In genomic region chr17:2264023-2264860, GRCh38 we compare ENCODE assay signal across 11 cellular contexts. TPM values are rescaled to one million over a fixed set of nuclear protein-coding genes. Genes with fewer than 3 reads are reported as not detected.
A peak's percentile ranks its signal among the peaks of the same experiment; 100 is the strongest.
DNase-seq lines count a peak whose midpoint lies in the region; ATAC-seq and TF ChIP-seq lines count a peak whose summit lies in the region.
"Had no signal": no experiment of that assay in that cellular context is flagged by ENCODE, and none has a peak within 500 bp of the region (broad histone marks: within the 10 kb centered on the region; RNA-seq: fewer than 3 reads in every experiment).

No MANE protein-coding gene starts in this region.

- peak overlapping the region; percentile 33 for H3K4me3 ChIP-seq in CD4-positive, CD25-positive, alpha-beta regulatory T cell (ENCODE audit: low read depth, low read length)
- peak overlapping the region; percentile 72 for H3K4me3 ChIP-seq in Loucy (ENCODE audit: low read length, poor library complexity, severe bottlenecking)

- peaks cover 61% of the 10 kb centered on the region for H3K79me2 ChIP-seq in Loucy (ENCODE audit: insufficient read depth, low read length)

- ATAC-seq in CD4-positive, CD25-positive, alpha-beta regulatory T cell (ENCODE audit: low read depth in 2 of 2): no peak
- ATAC-seq in GM19452 (IDR thresholded peaks at IDR 0.05; ENCODE audit: unreplicated experiment): no peak
- ATAC-seq in GM18520 (IDR thresholded peaks at IDR 0.05; ENCODE audit: unreplicated experiment): no peak
- ATAC-seq in HG03342 (IDR thresholded peaks at IDR 0.05; ENCODE audit: unreplicated experiment): no peak

- DNase-seq in CD4-positive, CD25-positive, alpha-beta regulatory T cell: no peak
- DNase-seq in astrocyte of the hippocampus (ENCODE audit: low read depth, low spot score) (peak; percentile 48), myocyte (ENCODE audit: low read depth) (peak; percentile 40), nephron progenitor cell (no peak)
- DNase-seq: mammary epithelial cell; NK-92 treated with Interleukin-12 subunit alpha and Interleukin-12 subunit beta, amount 100 ng/mL, for 24 hours; stimulated activated CD4-positive, alpha-beta T cell treated with anti-CD3 and anti-CD28 coated beads, Interleukin-2, amount 100 ng/mL, for 48 hours had no signal

- H3K27ac ChIP-seq in CD4-positive, CD25-positive, alpha-beta regulatory T cell (ENCODE audit: insufficient read depth, low read length, poor library complexity, severe bottlenecking): peak overlapping the region; percentile 89

- no peaks in the 10 kb centered on the region for H3K9me3 ChIP-seq in CD4-positive, CD25-positive, alpha-beta regulatory T cell (ENCODE audit: control insufficient read depth in 2 of 2, low read length in 2 of 2)
- no peaks in the 10 kb centered on the region for H3K9me3 ChIP-seq in Loucy (ENCODE audit: insufficient read depth, low read depth, low read length)

- no peaks in the 10 kb centered on the region for H3K9me2 ChIP-seq in Loucy (replicated peaks; ENCODE audit: low read depth, low read length)

- peaks cover 38% of the 10 kb centered on the region for H3F3A ChIP-seq in Loucy (ENCODE audit: low read depth)

- peaks cover 78% of the 10 kb centered on the region for H3K4me1 ChIP-seq in CD4-positive, CD25-positive, alpha-beta regulatory T cell (ENCODE audit: control insufficient read depth, insufficient read depth, low read length, poor library complexity, severe bottlenecking)
- peaks cover 85% of the 10 kb centered on the region for H3K4me1 ChIP-seq in Loucy (ENCODE audit: insufficient read depth, low read length, poor library complexity, severe bottlenecking)

- H3K27me3 ChIP-seq in CD4-positive, CD25-positive, alpha-beta regulatory T cell (ENCODE audit: control insufficient read depth, insufficient read depth, low read length): no peaks in the 10 kb centered on the region
- H3K27me3 ChIP-seq in Loucy (ENCODE audit: insufficient read depth, low read length, poor library complexity, severe bottlenecking): no peaks in the 10 kb centered on the region

- no peaks in the 10 kb centered on the region for H3K27me3 Mint-ChIP-seq in CD4-positive, CD25-positive, alpha-beta regulatory T cell
- no peaks in the 10 kb centered on the region for H3K27me3 Mint-ChIP-seq in nephron progenitor cell (ENCODE audit: low read depth, poor library complexity)

- peak overlapping the region; percentile 97 to 98 (median 98) for H3K27ac Mint-ChIP-seq in CD4-positive, CD25-positive, alpha-beta regulatory T cell
- no peak overlapping the region for H3K27ac Mint-ChIP-seq in nephron progenitor cell

- H3K4me1 Mint-ChIP-seq in CD4-positive, CD25-positive, alpha-beta regulatory T cell: peaks cover 35 to 81% (median 65%) of the 10 kb centered on the region in 4 donors
- no peaks in the 10 kb centered on the region for H3K4me1 Mint-ChIP-seq in nephron progenitor cell

- H3K9me3 Mint-ChIP-seq in CD4-positive, CD25-positive, alpha-beta regulatory T cell: peaks cover 0 to 1% (median 0%) of the 10 kb centered on the region in 7 donors
- H3K9me3 Mint-ChIP-seq in nephron progenitor cell: no peaks in the 10 kb centered on the region

- no peak for TF ChIP-seq CTCF in Loucy (conservative IDR thresholded peaks at IDR 0.05; ENCODE audit: low read length)
- no peak for TF ChIP-seq CTCF in nephron progenitor cell (IDR thresholded peaks at IDR 0.05)

- no peaks in the 10 kb centered on the region for H4K20me1 ChIP-seq in Loucy (ENCODE audit: insufficient read depth, low read length, poor library complexity, severe bottlenecking)

- no peaks in the 10 kb centered on the region for H3K36me3 ChIP-seq in CD4-positive, CD25-positive, alpha-beta regulatory T cell (ENCODE audit: control insufficient read depth, insufficient read depth, low read length)
- 0 out of 2 replicates have a peak, but pooled peaks cover 5% of the 10 kb centered on the region for H3K36me3 ChIP-seq in Loucy (ENCODE audit: insufficient read depth, low read length)

- H3K36me3 Mint-ChIP-seq in CD4-positive, CD25-positive, alpha-beta regulatory T cell: peaks cover 18% of the 10 kb centered on the region
- H3K36me3 Mint-ChIP-seq in nephron progenitor cell (ENCODE audit: low read depth): peaks cover 43% of the 10 kb centered on the region

- no peak overlapping the region for H2AFZ ChIP-seq in Loucy (ENCODE audit: low read length)

- H3K4me2 ChIP-seq in Loucy (ENCODE audit: low read depth, low read length, poor library complexity, severe bottlenecking): peak overlapping the region; percentile 94

- peak overlapping the region; percentile 55 to 77 (median 68) for H3K4me3 Mint-ChIP-seq in CD4-positive, CD25-positive, alpha-beta regulatory T cell
- H3K4me3 Mint-ChIP-seq in nephron progenitor cell: no peak overlapping the region

- peak overlapping the region; percentile 89 for H3K9ac ChIP-seq in Loucy (ENCODE audit: low read depth, low read length, poor library complexity, severe bottlenecking)

RNA-seq across cellular contexts. Expression of gene SMG6, which starts 39.3 kb away (rescaled TPM):
- total RNA-seq in CD4-positive, CD25-positive, alpha-beta regulatory T cell: 42.9 TPM
- polyA plus RNA-seq in CD4-positive, CD25-positive, alpha-beta regulatory T cell: 1 to 10 TPM; 3.3 to 5.1 (median 4.7) TPM
- 22.9 and 25.2 TPM in 2 replicates for total RNA-seq in myocyte
- 35.3 TPM for polyA plus RNA-seq in myocyte (2012)

RNA-seq across cellular contexts. Expression of gene SRR, which starts 39.5 kb away (rescaled TPM):
- 2.9 TPM for total RNA-seq in CD4-positive, CD25-positive, alpha-beta regulatory T cell
- 1 to 10 TPM; 4.2 to 9.2 (median 8.5) TPM for polyA plus RNA-seq in CD4-positive, CD25-positive, alpha-beta regulatory T cell
- total RNA-seq in myocyte: 30.7 and 38.0 TPM in 2 replicates
- 35.0 TPM for polyA plus RNA-seq in myocyte (2012)

Comparison
In these comparisons a context has a peak if more than half of its experiments do, and no peak if none do; other contexts are left out.
1. DNase-seq: peak in astrocyte of the hippocampus (single experiment) and myocyte (single experiment); none in CD4-positive, CD25-positive, alpha-beta regulatory T cell (0 of 3) and nephron progenitor cell (single experiment).